In the genomic region with DNA sequence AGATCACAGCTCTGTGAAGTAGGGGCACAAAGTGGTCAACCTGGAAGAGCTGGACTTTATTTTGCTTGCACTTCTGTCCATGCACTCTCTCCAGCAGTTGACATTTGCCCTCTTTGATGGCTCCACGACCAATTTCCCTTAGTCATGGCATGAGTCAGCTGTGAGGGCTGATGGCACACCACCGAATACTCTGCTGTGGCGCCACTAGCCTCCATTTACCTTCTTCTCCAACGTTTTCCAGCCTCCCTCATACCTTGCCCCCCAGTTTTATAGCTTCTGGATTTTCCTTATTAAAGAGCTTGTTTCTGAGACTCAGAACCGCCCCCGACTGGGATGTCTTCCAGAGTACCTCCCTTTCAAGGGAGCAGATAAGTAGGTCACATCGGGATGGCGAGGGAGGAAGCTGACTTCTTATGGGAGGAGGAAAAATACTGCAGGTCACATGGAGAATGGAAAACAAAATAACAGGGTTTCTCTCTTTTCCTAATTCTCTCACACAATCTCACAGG, we compare ENCODE assay signal across 1 cellular context.
TF ChIP-seq lines count a peak whose summit lies in the region.

No MANE protein-coding gene starts in this region.

TF ChIP-seq in HepG2, 621 proteins besides CTCF, POLR2A, EP300 and RAD21 (continued from another document and continues in another):
- TF ChIP-seq, protein P1, sequence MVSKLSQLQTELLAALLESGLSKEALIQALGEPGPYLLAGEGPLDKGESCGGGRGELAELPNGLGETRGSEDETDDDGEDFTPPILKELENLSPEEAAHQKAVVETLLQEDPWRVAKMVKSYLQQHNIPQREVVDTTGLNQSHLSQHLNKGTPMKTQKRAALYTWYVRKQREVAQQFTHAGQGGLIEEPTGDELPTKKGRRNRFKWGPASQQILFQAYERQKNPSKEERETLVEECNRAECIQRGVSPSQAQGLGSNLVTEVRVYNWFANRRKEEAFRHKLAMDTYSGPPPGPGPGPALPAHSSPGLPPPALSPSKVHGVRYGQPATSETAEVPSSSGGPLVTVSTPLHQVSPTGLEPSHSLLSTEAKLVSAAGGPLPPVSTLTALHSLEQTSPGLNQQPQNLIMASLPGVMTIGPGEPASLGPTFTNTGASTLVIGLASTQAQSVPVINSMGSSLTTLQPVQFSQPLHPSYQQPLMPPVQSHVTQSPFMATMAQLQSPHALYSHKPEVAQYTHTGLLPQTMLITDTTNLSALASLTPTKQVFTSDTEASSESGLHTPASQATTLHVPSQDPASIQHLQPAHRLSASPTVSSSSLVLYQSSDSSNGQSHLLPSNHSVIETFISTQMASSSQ (IDR thresholded peaks at IDR 0.05; ENCODE audit: low read depth) = no peak
- TF ChIP-seq, protein P1 (CRISPR knock-in tag; IDR thresholded peaks at IDR 0.05; ENCODE audit: borderline replicate concordance) = no peak
- TF ChIP-seq, protein P2, sequence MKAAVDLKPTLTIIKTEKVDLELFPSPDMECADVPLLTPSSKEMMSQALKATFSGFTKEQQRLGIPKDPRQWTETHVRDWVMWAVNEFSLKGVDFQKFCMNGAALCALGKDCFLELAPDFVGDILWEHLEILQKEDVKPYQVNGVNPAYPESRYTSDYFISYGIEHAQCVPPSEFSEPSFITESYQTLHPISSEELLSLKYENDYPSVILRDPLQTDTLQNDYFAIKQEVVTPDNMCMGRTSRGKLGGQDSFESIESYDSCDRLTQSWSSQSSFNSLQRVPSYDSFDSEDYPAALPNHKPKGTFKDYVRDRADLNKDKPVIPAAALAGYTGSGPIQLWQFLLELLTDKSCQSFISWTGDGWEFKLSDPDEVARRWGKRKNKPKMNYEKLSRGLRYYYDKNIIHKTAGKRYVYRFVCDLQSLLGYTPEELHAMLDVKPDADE (CRISPR knock-in tag; IDR thresholded peaks at IDR 0.05) = no peak
- TF ChIP-seq ZNF776 (CRISPR knock-in tag; IDR thresholded peaks at IDR 0.05) = no peak
- no peak for TF ChIP-seq REPIN1 (CRISPR knock-in tag; IDR thresholded peaks at IDR 0.05; ENCODE audit: borderline replicate concordance, low read depth)
- TF ChIP-seq SRY (CRISPR knock-in tag; IDR thresholded peaks at IDR 0.05) = no peak
- TF ChIP-seq, protein P3, sequence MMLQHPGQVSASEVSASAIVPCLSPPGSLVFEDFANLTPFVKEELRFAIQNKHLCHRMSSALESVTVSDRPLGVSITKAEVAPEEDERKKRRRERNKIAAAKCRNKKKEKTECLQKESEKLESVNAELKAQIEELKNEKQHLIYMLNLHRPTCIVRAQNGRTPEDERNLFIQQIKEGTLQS (CRISPR knock-in tag; IDR thresholded peaks at IDR 0.05) = peak; percentile 48; the same call in 1 of the 2 replicates
- peak; percentile 61; the same call in 1 of the 2 replicates for TF ChIP-seq FOXO1 (CRISPR knock-in tag; IDR thresholded peaks at IDR 0.05)
- TF ChIP-seq, protein P4, sequence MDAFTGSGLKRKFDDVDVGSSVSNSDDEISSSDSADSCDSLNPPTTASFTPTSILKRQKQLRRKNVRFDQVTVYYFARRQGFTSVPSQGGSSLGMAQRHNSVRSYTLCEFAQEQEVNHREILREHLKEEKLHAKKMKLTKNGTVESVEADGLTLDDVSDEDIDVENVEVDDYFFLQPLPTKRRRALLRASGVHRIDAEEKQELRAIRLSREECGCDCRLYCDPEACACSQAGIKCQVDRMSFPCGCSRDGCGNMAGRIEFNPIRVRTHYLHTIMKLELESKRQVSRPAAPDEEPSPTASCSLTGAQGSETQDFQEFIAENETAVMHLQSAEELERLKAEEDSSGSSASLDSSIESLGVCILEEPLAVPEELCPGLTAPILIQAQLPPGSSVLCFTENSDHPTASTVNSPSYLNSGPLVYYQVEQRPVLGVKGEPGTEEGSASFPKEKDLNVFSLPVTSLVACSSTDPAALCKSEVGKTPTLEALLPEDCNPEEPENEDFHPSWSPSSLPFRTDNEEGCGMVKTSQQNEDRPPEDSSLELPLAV (CRISPR knock-in tag; conservative IDR thresholded peaks at IDR 0.05; ENCODE audit: low read depth) = no peak
- TF ChIP-seq ZNF44 (CRISPR knock-in tag; IDR thresholded peaks at IDR 0.05) = no peak
- no peak for TF ChIP-seq SKI (IDR thresholded peaks at IDR 0.05; ENCODE audit: partially characterized antibody)
- TF ChIP-seq, protein P5, sequence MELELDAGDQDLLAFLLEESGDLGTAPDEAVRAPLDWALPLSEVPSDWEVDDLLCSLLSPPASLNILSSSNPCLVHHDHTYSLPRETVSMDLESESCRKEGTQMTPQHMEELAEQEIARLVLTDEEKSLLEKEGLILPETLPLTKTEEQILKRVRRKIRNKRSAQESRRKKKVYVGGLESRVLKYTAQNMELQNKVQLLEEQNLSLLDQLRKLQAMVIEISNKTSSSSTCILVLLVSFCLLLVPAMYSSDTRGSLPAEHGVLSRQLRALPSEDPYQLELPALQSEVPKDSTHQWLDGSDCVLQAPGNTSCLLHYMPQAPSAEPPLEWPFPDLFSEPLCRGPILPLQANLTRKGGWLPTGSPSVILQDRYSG (CRISPR knock-in tag; IDR thresholded peaks at IDR 0.05) = no peak; the same call in 1 of the 2 replicates
- TF ChIP-seq GATAD1 (CRISPR knock-in tag; IDR thresholded peaks at IDR 0.05) = no peak
- TF ChIP-seq SOX5 (CRISPR knock-in tag; IDR thresholded peaks at IDR 0.05; ENCODE audit: borderline replicate concordance) = peak; percentile 73; the same call in 1 of the 2 replicates
- TF ChIP-seq ZNF562 (CRISPR knock-in tag; IDR thresholded peaks at IDR 0.05; ENCODE audit: borderline replicate concordance) = no peak
- peak; percentile 89 to 94 for TF ChIP-seq NR2F1 (CRISPR knock-in tag; IDR thresholded peaks at IDR 0.05)
- TF ChIP-seq ZNF205 (CRISPR knock-in tag; IDR thresholded peaks at IDR 0.05) = no peak
- no peak for TF ChIP-seq DMAP1 (CRISPR knock-in tag; IDR thresholded peaks at IDR 0.05)
- no peak for TF ChIP-seq ZNF20 (CRISPR knock-in tag; IDR thresholded peaks at IDR 0.05)
- TF ChIP-seq KLF15 (CRISPR knock-in tag; IDR thresholded peaks at IDR 0.05; ENCODE audit: borderline replicate concordance) = no peak
- TF ChIP-seq, protein P6, sequence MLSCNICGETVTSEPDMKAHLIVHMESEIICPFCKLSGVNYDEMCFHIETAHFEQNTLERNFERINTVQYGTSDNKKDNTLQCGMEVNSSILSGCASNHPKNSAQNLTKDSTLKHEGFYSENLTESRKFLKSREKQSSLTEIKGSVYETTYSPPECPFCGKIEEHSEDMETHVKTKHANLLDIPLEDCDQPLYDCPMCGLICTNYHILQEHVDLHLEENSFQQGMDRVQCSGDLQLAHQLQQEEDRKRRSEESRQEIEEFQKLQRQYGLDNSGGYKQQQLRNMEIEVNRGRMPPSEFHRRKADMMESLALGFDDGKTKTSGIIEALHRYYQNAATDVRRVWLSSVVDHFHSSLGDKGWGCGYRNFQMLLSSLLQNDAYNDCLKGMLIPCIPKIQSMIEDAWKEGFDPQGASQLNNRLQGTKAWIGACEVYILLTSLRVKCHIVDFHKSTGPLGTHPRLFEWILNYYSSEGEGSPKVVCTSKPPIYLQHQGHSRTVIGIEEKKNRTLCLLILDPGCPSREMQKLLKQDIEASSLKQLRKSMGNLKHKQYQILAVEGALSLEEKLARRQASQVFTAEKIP (CRISPR knock-in tag; IDR thresholded peaks at IDR 0.05; ENCODE audit: borderline replicate concordance) = no peak
- no peak for TF ChIP-seq RNF2 (conservative IDR thresholded peaks at IDR 0.05; ENCODE audit: low read depth)
- no peak for TF ChIP-seq ZNF83 (CRISPR knock-in tag; IDR thresholded peaks at IDR 0.05; ENCODE audit: borderline replicate concordance)
- TF ChIP-seq SNRNP70 (IDR thresholded peaks at IDR 0.05; ENCODE audit: low read depth, low read length) = no peak
- no peak for TF ChIP-seq TMF1 (CRISPR knock-in tag; IDR thresholded peaks at IDR 0.05; ENCODE audit: low read depth)
- TF ChIP-seq, protein P7, sequence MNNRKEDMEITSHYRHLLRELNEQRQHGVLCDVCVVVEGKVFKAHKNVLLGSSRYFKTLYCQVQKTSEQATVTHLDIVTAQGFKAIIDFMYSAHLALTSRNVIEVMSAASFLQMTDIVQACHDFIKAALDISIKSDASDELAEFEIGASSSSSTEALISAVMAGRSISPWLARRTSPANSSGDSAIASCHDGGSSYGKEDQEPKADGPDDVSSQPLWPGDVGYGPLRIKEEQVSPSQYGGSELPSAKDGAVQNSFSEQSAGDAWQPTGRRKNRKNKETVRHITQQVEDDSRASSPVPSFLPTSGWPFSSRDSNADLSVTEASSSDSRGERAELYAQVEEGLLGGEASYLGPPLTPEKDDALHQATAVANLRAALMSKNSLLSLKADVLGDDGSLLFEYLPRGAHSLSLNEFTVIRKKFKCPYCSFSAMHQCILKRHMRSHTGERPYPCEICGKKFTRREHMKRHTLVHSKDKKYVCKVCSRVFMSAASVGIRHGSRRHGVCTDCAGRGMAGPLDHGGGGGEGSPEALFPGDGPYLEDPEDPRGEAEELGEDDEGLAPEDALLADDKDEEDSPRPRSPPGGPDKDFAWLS (CRISPR knock-in tag; IDR thresholded peaks at IDR 0.05; ENCODE audit: borderline replicate concordance) = no peak
- no peak for TF ChIP-seq CAMTA2 (CRISPR knock-in tag; IDR thresholded peaks at IDR 0.05; ENCODE audit: borderline replicate concordance)
- no peak for TF ChIP-seq ZIK1 (CRISPR knock-in tag; IDR thresholded peaks at IDR 0.05; ENCODE audit: borderline replicate concordance, low read depth)
- no peak for TF ChIP-seq NFYC (CRISPR knock-in tag; IDR thresholded peaks at IDR 0.05)
- TF ChIP-seq ZNF790 (CRISPR knock-in tag; IDR thresholded peaks at IDR 0.05; ENCODE audit: borderline replicate concordance) = no peak
- no peak for TF ChIP-seq ZNF766 (CRISPR knock-in tag; IDR thresholded peaks at IDR 0.05; ENCODE audit: borderline replicate concordance)
- TF ChIP-seq, protein P8, sequence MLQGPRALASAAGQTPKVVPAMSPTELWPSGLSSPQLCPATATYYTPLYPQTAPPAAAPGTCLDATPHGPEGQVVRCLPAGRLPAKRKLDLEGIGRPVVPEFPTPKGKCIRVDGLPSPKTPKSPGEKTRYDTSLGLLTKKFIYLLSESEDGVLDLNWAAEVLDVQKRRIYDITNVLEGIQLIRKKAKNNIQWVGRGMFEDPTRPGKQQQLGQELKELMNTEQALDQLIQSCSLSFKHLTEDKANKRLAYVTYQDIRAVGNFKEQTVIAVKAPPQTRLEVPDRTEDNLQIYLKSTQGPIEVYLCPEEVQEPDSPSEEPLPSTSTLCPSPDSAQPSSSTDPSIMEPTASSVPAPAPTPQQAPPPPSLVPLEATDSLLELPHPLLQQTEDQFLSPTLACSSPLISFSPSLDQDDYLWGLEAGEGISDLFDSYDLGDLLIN (CRISPR knock-in tag; IDR thresholded peaks at IDR 0.05; ENCODE audit: borderline replicate concordance) = no peak
- TF ChIP-seq SMYD3 (CRISPR knock-in tag; IDR thresholded peaks at IDR 0.05) = no peak
- no peak for TF ChIP-seq PHB2 (IDR thresholded peaks at IDR 0.05; ENCODE audit: partially characterized antibody)
- TF ChIP-seq ZFX (CRISPR knock-in tag; IDR thresholded peaks at IDR 0.05; ENCODE audit: low read depth) = 0 out of 2 replicates have a peak, but pooled peaks have one; percentile 13
- TF ChIP-seq ZSCAN20 (CRISPR knock-in tag; IDR thresholded peaks at IDR 0.05; ENCODE audit: borderline replicate concordance) = no peak
- no peak for TF ChIP-seq PHF8 (CRISPR knock-in tag; IDR thresholded peaks at IDR 0.05)
- no peak for TF ChIP-seq TAF15 (IDR thresholded peaks at IDR 0.05; ENCODE audit: low read depth, low read length, poor library complexity, severe bottlenecking)
- no peak for TF ChIP-seq NFKB2 (CRISPR knock-in tag; IDR thresholded peaks at IDR 0.05; ENCODE audit: borderline replicate concordance)
- TF ChIP-seq ZNF556 (CRISPR knock-in tag; IDR thresholded peaks at IDR 0.05; ENCODE audit: borderline replicate concordance) = no peak
- no peak; the same call in 1 of the 2 replicates for TF ChIP-seq AKAP8 (CRISPR knock-in tag; IDR thresholded peaks at IDR 0.05)
- TF ChIP-seq ZNF558 (CRISPR knock-in tag; IDR thresholded peaks at IDR 0.05; ENCODE audit: borderline replicate concordance) = no peak
- no peak for TF ChIP-seq ETV6 (CRISPR knock-in tag; conservative IDR thresholded peaks at IDR 0.05)
- TF ChIP-seq CENPT (CRISPR knock-in tag; IDR thresholded peaks at IDR 0.05; ENCODE audit: low read depth) = no peak
- no peak for TF ChIP-seq JARID2 (CRISPR knock-in tag; IDR thresholded peaks at IDR 0.05; ENCODE audit: insufficient replicate concordance)
- no peak for TF ChIP-seq NR3C1 (CRISPR knock-in tag; IDR thresholded peaks at IDR 0.05)
- TF ChIP-seq KDM6A (CRISPR knock-in tag; IDR thresholded peaks at IDR 0.05; ENCODE audit: low read depth) = no peak
- no peak for TF ChIP-seq ZNF251 (CRISPR knock-in tag; IDR thresholded peaks at IDR 0.05)
- no peak for TF ChIP-seq PHF20 (CRISPR knock-in tag; IDR thresholded peaks at IDR 0.05)
- TF ChIP-seq, protein P9, sequence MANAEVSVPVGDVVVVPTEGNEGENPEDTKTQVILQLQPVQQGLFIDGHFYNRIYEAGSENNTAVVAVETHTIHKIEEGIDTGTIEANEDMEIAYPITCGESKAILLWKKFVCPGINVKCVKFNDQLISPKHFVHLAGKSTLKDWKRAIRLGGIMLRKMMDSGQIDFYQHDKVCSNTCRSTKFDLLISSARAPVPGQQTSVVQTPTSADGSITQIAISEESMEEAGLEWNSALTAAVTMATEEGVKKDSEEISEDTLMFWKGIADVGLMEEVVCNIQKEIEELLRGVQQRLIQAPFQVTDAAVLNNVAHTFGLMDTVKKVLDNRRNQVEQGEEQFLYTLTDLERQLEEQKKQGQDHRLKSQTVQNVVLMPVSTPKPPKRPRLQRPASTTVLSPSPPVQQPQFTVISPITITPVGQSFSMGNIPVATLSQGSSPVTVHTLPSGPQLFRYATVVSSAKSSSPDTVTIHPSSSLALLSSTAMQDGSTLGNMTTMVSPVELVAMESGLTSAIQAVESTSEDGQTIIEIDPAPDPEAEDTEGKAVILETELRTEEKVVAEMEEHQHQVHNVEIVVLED (CRISPR knock-in tag; IDR thresholded peaks at IDR 0.05; ENCODE audit: borderline replicate concordance) = no peak
- no peak for TF ChIP-seq ATF7-NPFF (CRISPR knock-in tag; IDR thresholded peaks at IDR 0.05; ENCODE audit: low read depth)
- no peak for TF ChIP-seq ZNF75D (CRISPR knock-in tag; IDR thresholded peaks at IDR 0.05; ENCODE audit: borderline replicate concordance)
- TF ChIP-seq ATF1 (CRISPR knock-in tag; IDR thresholded peaks at IDR 0.05) = no peak
